1 cellular context compared by ENCODE assay signal in the genomic region with DNA sequence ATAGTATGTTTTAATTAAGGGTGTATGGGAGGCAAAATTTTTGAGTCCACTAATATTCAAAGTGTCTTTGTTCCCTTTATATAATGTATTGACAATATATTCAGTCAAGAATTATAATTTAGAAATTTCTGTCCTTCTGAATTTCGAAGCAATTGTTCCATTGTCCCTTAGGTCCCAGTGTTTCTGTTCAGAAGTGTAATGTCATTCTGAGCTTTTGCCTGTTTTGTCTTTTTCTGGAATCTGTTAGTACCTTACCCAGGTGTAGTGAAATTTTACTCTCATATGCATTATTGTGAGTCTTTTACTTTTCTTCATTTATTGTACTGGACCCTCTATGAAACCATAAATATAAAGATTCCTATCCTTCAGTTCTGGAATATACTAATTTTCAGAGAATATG.
TF ChIP-seq lines count a peak whose summit lies in the region.

No MANE protein-coding gene starts in this region.

TF ChIP-seq in WTC11, 78 proteins besides CTCF, POLR2A, EP300 and RAD21 (continued from another document):
- TF ChIP-seq MYBL2 (CRISPR knock-in tag; IDR thresholded peaks at IDR 0.05), result no peak
- TF ChIP-seq ZNF121 (CRISPR knock-in tag; IDR thresholded peaks at IDR 0.05), result no peak
TF ChIP-seq in WTC11: peak in this region for 1.
